Comparison of ENCODE assay signal across 17 cellular contexts in the genomic region with DNA sequence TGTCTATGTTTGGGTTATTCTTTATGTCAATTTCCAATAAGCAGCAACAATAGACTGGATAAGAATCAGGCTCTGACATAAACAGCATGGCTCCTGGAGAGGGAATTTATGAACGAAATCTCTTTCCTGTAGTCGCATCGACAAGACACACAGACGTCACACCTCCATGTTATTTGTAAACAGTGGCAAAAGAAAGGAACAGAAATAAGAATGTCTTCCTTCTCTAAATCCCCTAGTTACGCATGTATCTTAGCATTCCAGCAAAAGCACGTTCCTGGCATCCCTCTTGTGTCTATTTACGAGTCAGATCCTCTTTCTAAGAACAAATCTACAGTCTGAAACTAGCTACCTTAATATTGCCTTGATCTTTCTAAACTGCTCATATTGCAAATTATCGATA.
DNase-seq lines count a peak whose midpoint lies in the region; ATAC-seq and TF ChIP-seq lines count a peak whose summit lies in the region.
"Had no signal": no experiment of that assay in that cellular context is flagged by ENCODE, and none has a peak within 500 bp of the region (broad histone marks: within the 10 kb centered on the region; RNA-seq: fewer than 3 reads in every experiment).

No MANE protein-coding gene starts in this region.

- POLR2A ChIA-PET in activated CD8-positive, alpha-beta T cell treated with anti-CD3 and anti-CD28 coated beads for 36 hours (lab: Charles Lee): interaction anchor here (0.6 kb wide), 1 partner anchor 165 kb away, joined by 4 read pairs; no protein-coding TSS in a partner anchor

- ATAC-seq in Right ventricle myocardium inferior (no peak), psoas muscle (no peak), HG03460 (IDR thresholded peaks at IDR 0.05; ENCODE audit: unreplicated experiment) (no peak), GM21526 (IDR thresholded peaks at IDR 0.05; ENCODE audit: low FRiP score, unreplicated experiment) (no peak)
- no peak for ATAC-seq in activated CD8-positive, alpha-beta T cell treated with anti-CD3 and anti-CD28 coated beads for 36 hours

- no peak overlapping the region for H3K9ac ChIP-seq in mesenchymal stem cell (ENCODE audit: low read length)
- H3K9ac ChIP-seq: BLaER1 had no signal

- WGBS in mesenchymal stem cell: 57% methylated on average over 8 of the region's 8 CpGs
- 54 to 76% (median 58%) methylated on average over 8 of the region's 8 CpGs for WGBS in psoas muscle, 3 donors

- H3K4me1 Mint-ChIP-seq in nephron progenitor cell: peaks cover 66% of the 10 kb centered on the region
- H3K4me1 Mint-ChIP-seq in activated CD8-positive, alpha-beta T cell treated with anti-CD3 and anti-CD28 coated beads for 36 hours (ENCODE audit: low read depth): no peaks in the 10 kb centered on the region
- H3K4me1 Mint-ChIP-seq: CD4-positive, alpha-beta memory T cell had no signal

- H2BK120ac ChIP-seq in mesenchymal stem cell (ENCODE audit: low read depth, low read length): no peak overlapping the region

- no peak overlapping the region for H2AFZ ChIP-seq in mesenchymal stem cell (ENCODE audit: low read depth, low read length)

- CTCF ChIA-PET in activated CD8-positive, alpha-beta T cell treated with anti-CD3 and anti-CD28 coated beads for 36 hours (lab: Charles Lee): no interaction called here

- no peak overlapping the region for H3K4ac ChIP-seq in mesenchymal stem cell (ENCODE audit: low read depth in 1 of 2, low read length in 2 of 2)

- no peak overlapping the region for H3K23ac ChIP-seq in mesenchymal stem cell (ENCODE audit: low read length in 2 of 2)

- H3K36me3 ChIP-seq in left ventricle myocardium inferior: no peaks in the 10 kb centered on the region
- H3K36me3 ChIP-seq in mesenchymal stem cell (ENCODE audit: control insufficient read depth in 1 of 2, insufficient read depth in 2 of 2, low read depth in 1 of 2, low read length in 2 of 2): no peaks in the 10 kb centered on the region
- H3K36me3 ChIP-seq in psoas muscle (ENCODE audit: insufficient read depth in 1 of 2, low read depth in 1 of 2): no peaks in the 10 kb centered on the region
- H3K36me3 ChIP-seq: BLaER1 had no signal

- H3K9me3 ChIP-seq in left ventricle myocardium inferior (replicated peaks) (no peaks in the 10 kb centered on the region), mesenchymal stem cell (ENCODE audit: control insufficient read depth, low read length) (no peaks in the 10 kb centered on the region), psoas muscle (no peaks in the 10 kb centered on the region)
- H3K9me3 ChIP-seq: BLaER1 had no signal

- intact Hi-C loops in left ventricle myocardium inferior (cut with micrococcal nuclease): no loop called here
- intact Hi-C loops in Right ventricle myocardium inferior (cut with DNase I): no loop called here
- intact Hi-C loops in activated CD8-positive, alpha-beta T cell treated with anti-CD3 and anti-CD28 coated beads for 36 hours (cut with micrococcal nuclease): no loop called here
- intact Hi-C loops in psoas muscle (cut with DNase I): no loop called here

- TF ChIP-seq CTCF in left ventricle myocardium inferior (IDR thresholded peaks at IDR 0.05; ENCODE audit: borderline replicate concordance) (no peak), nephron progenitor cell (IDR thresholded peaks at IDR 0.05) (no peak), psoas muscle (IDR thresholded peaks at IDR 0.05) (no peak)
- TF ChIP-seq CTCF in activated CD8-positive, alpha-beta T cell treated with anti-CD3 and anti-CD28 coated beads for 36 hours (IDR thresholded peaks at IDR 0.05): no peak

- H3K27ac Mint-ChIP-seq in nephron progenitor cell: peak overlapping the region; percentile 9
- H3K27ac Mint-ChIP-seq in activated CD8-positive, alpha-beta T cell treated with anti-CD3 and anti-CD28 coated beads for 36 hours: no peak overlapping the region
- H3K27ac Mint-ChIP-seq: CD14-positive monocyte; CD4-positive, alpha-beta memory T cell had no signal

- no peak overlapping the region for H4K8ac ChIP-seq in mesenchymal stem cell (ENCODE audit: low read length)

- DNase-seq in left ventricle myocardium inferior: no peak
- DNase-seq in Right ventricle myocardium inferior (ENCODE audit: missing footprints): no peak
- peak; percentile 23 for DNase-seq in mesenchymal stem cell
- DNase-seq in nephron progenitor cell: no peak
- DNase-seq in activated CD8-positive, alpha-beta T cell treated with anti-CD3 and anti-CD28 coated beads for 36 hours: no peak
- DNase-seq in psoas muscle: no peak
- DNase-seq: CD4-positive, alpha-beta memory T cell; DMS153; DMS79; GDM1; GOT3; H9 had no signal

- no peak overlapping the region for H2AK5ac ChIP-seq in mesenchymal stem cell (ENCODE audit: low read length, severe bottlenecking)

- H3K36me3 Mint-ChIP-seq in nephron progenitor cell (ENCODE audit: low read depth): no peaks in the 10 kb centered on the region
- H3K36me3 Mint-ChIP-seq in activated CD8-positive, alpha-beta T cell treated with anti-CD3 and anti-CD28 coated beads for 36 hours (ENCODE audit: low read depth): no peaks in the 10 kb centered on the region
- H3K36me3 Mint-ChIP-seq: CD14-positive monocyte; CD4-positive, alpha-beta memory T cell had no signal

- no peak overlapping the region for H2BK5ac ChIP-seq in mesenchymal stem cell (ENCODE audit: low read depth, low read length, poor library complexity, severe bottlenecking)

- H3K27ac ChIP-seq in left ventricle myocardium inferior (replicated peaks) (peak overlapping the region; percentile 10), mesenchymal stem cell (ENCODE audit: low read length, poor library complexity, severe bottlenecking) (no peak overlapping the region), psoas muscle (no peak overlapping the region)
- H3K27ac ChIP-seq: 22Rv1, BLaER1 had no signal

- H3K27me3 ChIP-seq in left ventricle myocardium inferior (ENCODE audit: low read depth) (no peaks in the 10 kb centered on the region), mesenchymal stem cell (ENCODE audit: control insufficient read depth in 1 of 2, insufficient read depth in 1 of 2, low read length in 2 of 2) (no peaks in the 10 kb centered on the region), psoas muscle (ENCODE audit: insufficient read depth in 3 of 3, low read length in 2 of 3) (no peaks in the 10 kb centered on the region)
- H3K27me3 ChIP-seq: BLaER1 had no signal

- no peak overlapping the region for H3K4me3 Mint-ChIP-seq in nephron progenitor cell
- H3K4me3 Mint-ChIP-seq in activated CD8-positive, alpha-beta T cell treated with anti-CD3 and anti-CD28 coated beads for 36 hours: no peak overlapping the region
- H3K4me3 Mint-ChIP-seq: CD14-positive monocyte; CD4-positive, alpha-beta memory T cell; H9 had no signal

- H3K79me1 ChIP-seq in mesenchymal stem cell (replicated peaks; ENCODE audit: low read length, poor library complexity, severe bottlenecking): no peaks in the 10 kb centered on the region

- no peak overlapping the region for H3K4me2 ChIP-seq in mesenchymal stem cell (ENCODE audit: low read length, poor library complexity, severe bottlenecking)
- H3K4me2 ChIP-seq: BLaER1 had no signal

- H3K4me3 ChIP-seq in left ventricle myocardium inferior: no peak overlapping the region
- no peak overlapping the region for H3K4me3 ChIP-seq in mesenchymal stem cell (ENCODE audit: insufficient read depth in 1 of 2, low read depth in 1 of 2, low read length in 2 of 2)
- no peak overlapping the region for H3K4me3 ChIP-seq in psoas muscle
- H3K4me3 ChIP-seq: BLaER1 had no signal

- no peak overlapping the region for H2BK15ac ChIP-seq in mesenchymal stem cell (ENCODE audit: low read depth, poor library complexity, severe bottlenecking)

- no peak overlapping the region for H3K18ac ChIP-seq in mesenchymal stem cell (ENCODE audit: low read depth in 1 of 2, low read length in 2 of 2)

- H3K4me1 ChIP-seq in left ventricle myocardium inferior (peaks cover 34% of the 10 kb centered on the region), mesenchymal stem cell (ENCODE audit: control insufficient read depth, insufficient read depth, low read depth, low read length) (peaks cover 3% of the 10 kb centered on the region), psoas muscle (no peaks in the 10 kb centered on the region)
- H3K4me1 ChIP-seq: BLaER1 had no signal

- H3K27me3 Mint-ChIP-seq in nephron progenitor cell (ENCODE audit: low read depth, poor library complexity): no peaks in the 10 kb centered on the region
- H3K27me3 Mint-ChIP-seq in activated CD8-positive, alpha-beta T cell treated with anti-CD3 and anti-CD28 coated beads for 36 hours: no peaks in the 10 kb centered on the region
- H3K27me3 Mint-ChIP-seq: CD4-positive, alpha-beta memory T cell had no signal

- no peak overlapping the region for H3K14ac ChIP-seq in mesenchymal stem cell (ENCODE audit: low read length in 2 of 2)

- no peaks in the 10 kb centered on the region for H3K9me3 Mint-ChIP-seq in nephron progenitor cell
- no peaks in the 10 kb centered on the region for H3K9me3 Mint-ChIP-seq in activated CD8-positive, alpha-beta T cell treated with anti-CD3 and anti-CD28 coated beads for 36 hours
- H3K9me3 Mint-ChIP-seq: H9 had no signal

- H4K91ac ChIP-seq in mesenchymal stem cell (ENCODE audit: low read length): no peak overlapping the region

- H2BK12ac ChIP-seq in mesenchymal stem cell (ENCODE audit: low read length in 2 of 2): no peak overlapping the region
